ENCODE assay signal across 8 cellular contexts in genomic region chr1:235945775-235946565, GRCh38.
DNase-seq lines count a peak whose midpoint lies in the region; ATAC-seq and TF ChIP-seq lines count a peak whose summit lies in the region.

No MANE protein-coding gene starts in this region.

- H3K27me3 ChIP-seq in left ventricle myocardium inferior (ENCODE audit: low read depth), result no peaks in the 10 kb centered on the region
- H3K27me3 ChIP-seq in WERI-Rb-1 (ENCODE audit: insufficient read depth, low read depth, severe bottlenecking), result no peaks in the 10 kb centered on the region

- no peak overlapping the region for H3K27ac ChIP-seq in left ventricle myocardium inferior (replicated peaks)
- no peak overlapping the region for H3K27ac ChIP-seq in WERI-Rb-1

- no peaks in the 10 kb centered on the region for H3K9me3 Mint-ChIP-seq in effector memory CD8-positive, alpha-beta T cell
- H3K9me3 Mint-ChIP-seq in activated CD4-positive, alpha-beta T cell treated with anti-CD3 and anti-CD28 coated beads for 36 hours (ENCODE audit: low read depth), result no peaks in the 10 kb centered on the region

- H3K36me3 ChIP-seq in left ventricle myocardium inferior, result no peaks in the 10 kb centered on the region
- no peaks in the 10 kb centered on the region for H3K36me3 ChIP-seq in WERI-Rb-1

- H3K27ac Mint-ChIP-seq in effector memory CD8-positive, alpha-beta T cell, result peak overlapping the region; percentile 54 to 56
- H3K27ac Mint-ChIP-seq in activated CD4-positive, alpha-beta T cell treated with anti-CD3 and anti-CD28 coated beads for 36 hours, result no peak overlapping the region

- POLR2A ChIA-PET in activated CD4-positive, alpha-beta T cell treated with anti-CD3 and anti-CD28 coated beads for 36 hours (lab: Charles Lee), result no interaction called here

- H3K4me3 ChIP-seq in left ventricle myocardium inferior, result no peak overlapping the region
- H3K4me3 ChIP-seq in WERI-Rb-1 (ENCODE audit: low read depth, low read length), result no peak overlapping the region

- CTCF ChIA-PET in activated CD4-positive, alpha-beta T cell treated with anti-CD3 and anti-CD28 coated beads for 36 hours (lab: Charles Lee), result interaction anchor here (0.7 to 1.1 kb wide), 2 partner anchors 100 to 111 kb away, joined by 3 to 4 read pairs; no protein-coding TSS in a partner anchor

- TF ChIP-seq CTCF in left ventricle myocardium inferior (IDR thresholded peaks at IDR 0.05; ENCODE audit: borderline replicate concordance) (no peak), WERI-Rb-1 (IDR thresholded peaks at IDR 0.05; ENCODE audit: low read depth, low read length) (no peak)

- no peaks in the 10 kb centered on the region for H3K9me3 ChIP-seq in left ventricle myocardium inferior (replicated peaks)
- H3K9me3 ChIP-seq in WERI-Rb-1 (ENCODE audit: severe bottlenecking), result peaks cover 1% of the 10 kb centered on the region

- peak overlapping the region in 1 of 2 donors; percentile 24 for H3K4me3 Mint-ChIP-seq in effector memory CD8-positive, alpha-beta T cell
- no peak overlapping the region for H3K4me3 Mint-ChIP-seq in activated CD4-positive, alpha-beta T cell treated with anti-CD3 and anti-CD28 coated beads for 36 hours

- DNase-seq in Right ventricle myocardium superior, result peak; percentile 53
- DNase-seq in left ventricle myocardium inferior, result no peak
- DNase-seq in effector memory CD8-positive, alpha-beta T cell, result no peak
- DNase-seq in cortex of kidney (lab: John Stamatoyannopoulos, UW), result no peak
- DNase-seq in stimulated activated CD4-positive, alpha-beta T cell treated with anti-CD3 and anti-CD28 coated beads, Interleukin-15, amount 100 ng/mL, for 24 hours, result no peak
- no peak for DNase-seq in activated CD4-positive, alpha-beta T cell treated with anti-CD3 and anti-CD28 coated beads for 36 hours
- no peak for DNase-seq in WERI-Rb-1

- peaks cover 4 to 15% of the 10 kb centered on the region in 2 donors for H3K4me1 Mint-ChIP-seq in effector memory CD8-positive, alpha-beta T cell (ENCODE audit: low read depth in 2 of 2)
- H3K4me1 Mint-ChIP-seq in activated CD4-positive, alpha-beta T cell treated with anti-CD3 and anti-CD28 coated beads for 36 hours, result peaks cover 8% of the 10 kb centered on the region

- H3K4me1 ChIP-seq in left ventricle myocardium inferior, result peaks cover 10% of the 10 kb centered on the region

- intact Hi-C loops in Right ventricle myocardium superior (cut with DNase I) (no loop called here), left ventricle myocardium inferior (cut with micrococcal nuclease) (no loop called here)
- intact Hi-C loops in activated CD4-positive, alpha-beta T cell treated with anti-CD3 and anti-CD28 coated beads for 36 hours (cut with DNase I, micrococcal nuclease), result no loop called here

- no peaks in the 10 kb centered on the region for H3K36me3 Mint-ChIP-seq in effector memory CD8-positive, alpha-beta T cell (ENCODE audit: insufficient read depth)
- no peaks in the 10 kb centered on the region for H3K36me3 Mint-ChIP-seq in activated CD4-positive, alpha-beta T cell treated with anti-CD3 and anti-CD28 coated beads for 36 hours (ENCODE audit: low read depth)

- H3K27me3 Mint-ChIP-seq in effector memory CD8-positive, alpha-beta T cell, result peaks cover 0 to 5% of the 10 kb centered on the region in 2 donors
- H3K27me3 Mint-ChIP-seq in activated CD4-positive, alpha-beta T cell treated with anti-CD3 and anti-CD28 coated beads for 36 hours, result no peaks in the 10 kb centered on the region

- ATAC-seq in Right ventricle myocardium superior (ENCODE audit: poor library complexity) (peak; percentile 53), HG03378 (IDR thresholded peaks at IDR 0.05; ENCODE audit: unreplicated experiment) (peak; percentile 74)
- ATAC-seq in effector memory CD8-positive, alpha-beta T cell (replicated peaks), result peak; percentile 75
- no peak for ATAC-seq in activated CD4-positive, alpha-beta T cell treated with anti-CD3 and anti-CD28 coated beads for 36 hours
